12 cellular contexts compared by ENCODE assay signal in the genomic region with DNA sequence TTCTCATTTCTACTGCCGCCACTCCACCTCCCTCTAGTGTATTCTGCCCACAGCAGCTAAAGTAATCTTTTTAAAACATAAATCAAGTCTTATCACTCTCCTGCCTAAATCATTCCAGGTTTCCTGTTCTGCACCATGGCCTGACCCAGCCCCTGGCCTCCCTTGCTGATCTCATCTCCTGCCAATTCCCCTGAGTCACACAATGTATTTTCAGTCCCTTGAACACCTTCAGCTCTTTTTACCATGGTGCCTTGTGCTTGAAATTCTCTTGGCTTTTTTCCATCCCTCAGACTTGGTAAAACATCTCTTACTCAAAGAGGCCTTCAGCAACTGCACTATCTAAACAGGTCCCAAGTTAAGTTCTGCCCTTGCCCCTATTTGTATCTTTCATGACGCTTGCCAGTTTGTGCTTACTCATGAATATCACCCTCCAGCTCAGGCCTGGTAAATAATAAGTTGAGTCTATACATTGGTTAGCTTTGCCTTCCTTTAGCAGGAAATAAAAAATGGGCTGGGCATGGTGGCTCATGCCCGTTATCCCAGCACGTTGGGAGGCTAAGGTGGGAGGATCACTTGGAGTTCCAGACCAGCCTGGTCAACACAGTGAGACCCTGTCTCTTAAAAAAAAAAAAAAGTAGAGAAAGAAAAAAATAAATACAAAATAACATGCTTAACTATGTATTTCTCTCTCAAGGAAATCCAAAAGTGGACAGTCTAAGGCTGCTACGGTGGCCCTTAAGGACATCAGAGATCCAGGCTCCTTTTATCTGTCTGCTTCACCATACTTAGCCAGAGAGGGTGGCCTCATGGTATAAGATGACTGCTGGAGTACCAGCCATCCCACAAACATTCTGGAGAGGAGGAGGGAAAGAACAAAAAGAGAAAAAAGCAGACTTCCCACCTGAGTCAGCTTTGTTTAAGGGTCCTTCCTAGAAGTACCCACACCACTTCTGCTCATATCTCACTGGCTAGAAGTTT.
DNase-seq lines count a peak whose midpoint lies in the region; ATAC-seq and TF ChIP-seq lines count a peak whose summit lies in the region.
"Had no signal": no experiment of that assay in that cellular context is flagged by ENCODE, and none has a peak within 500 bp of the region (broad histone marks: within the 10 kb centered on the region; RNA-seq: fewer than 3 reads in every experiment).

No MANE protein-coding gene starts in this region.

- H3K27me3 ChIP-seq in PC-9 (ENCODE audit: insufficient read depth, low read depth) = no peaks in the 10 kb centered on the region

- POLR2A ChIA-PET in PC-9 (lab: Charles Lee; ENCODE audit: unreplicated experiment) = interaction anchor here (0.7 kb wide), 1 partner anchor 260 kb away, joined by 3 read pairs; no protein-coding TSS in a partner anchor

- peaks cover 6% of the 10 kb centered on the region for H4K20me1 ChIP-seq in PC-9 (ENCODE audit: insufficient read depth)

- peaks cover 18% of the 10 kb centered on the region for H3K4me1 ChIP-seq in PC-9 (replicated peaks; ENCODE audit: insufficient read depth)

- TF ChIP-seq CTCF in AG10803 (conservative IDR thresholded peaks at IDR 0.05; ENCODE audit: low read length) (no peak), PC-9 (conservative IDR thresholded peaks at IDR 0.05) (no peak), epithelial cell of proximal tubule (conservative IDR thresholded peaks at IDR 0.05; ENCODE audit: low read depth, low read length) (no peak)

- CTCF ChIA-PET in PC-9 (lab: Charles Lee) = interaction anchor here (1.1 kb wide), 1 partner anchor 326 kb away, joined by 4 read pairs; no protein-coding TSS in a partner anchor

- intact Hi-C loops in PC-9 (cut with micrococcal nuclease; ENCODE audit: unreplicated experiment) = loop anchor here (1.0 to 5.0 kb wide), 3 partner anchors 37 to 346 kb away; no protein-coding TSS in a partner anchor

- H3K36me3 ChIP-seq in PC-9 (ENCODE audit: low read depth) = peaks cover 53% of the 10 kb centered on the region

- H3K4me2 ChIP-seq in PC-9 = peak overlapping the region; percentile 35

- H3K9me2 ChIP-seq in PC-9 (ENCODE audit: insufficient read depth) = no peaks in the 10 kb centered on the region

- H3F3A ChIP-seq in PC-9 (ENCODE audit: insufficient read depth, low read depth) = peaks cover 35% of the 10 kb centered on the region; the same call in 1 of the 2 replicates

- no peak for ATAC-seq in GM21723 (IDR thresholded peaks at IDR 0.05; ENCODE audit: unreplicated experiment)
- ATAC-seq in GM18498 (IDR thresholded peaks at IDR 0.05; ENCODE audit: unreplicated experiment) = no peak
- ATAC-seq in HG02623 (IDR thresholded peaks at IDR 0.05; ENCODE audit: unreplicated experiment) = no peak

- H2AFZ ChIP-seq in PC-9 = no peak overlapping the region

- H3K4me3 ChIP-seq in AG10803 (ENCODE audit: low read length) = no peak overlapping the region
- no peak overlapping the region for H3K4me3 ChIP-seq in PC-9
- no peak overlapping the region for H3K4me3 ChIP-seq in epithelial cell of proximal tubule (ENCODE audit: low read depth, low read length)

- no peaks in the 10 kb centered on the region for H3K9me3 ChIP-seq in PC-9 (ENCODE audit: insufficient read depth, low read depth)

- no peaks in the 10 kb centered on the region for H3K79me2 ChIP-seq in PC-9 (ENCODE audit: low read depth)

- BruUV-seq in PC-9 (replicated peaks; lab: Mats Ljungman, UMichigan) = no TSS peak

- peak; percentile 63 for DNase-seq in AG10803 (ENCODE audit: low read depth)
- peak; percentile 70 to 81 for DNase-seq in PC-9
- peak; percentile 79 for DNase-seq in epithelial cell of proximal tubule (ENCODE audit: low read depth)
- DNase-seq in mucosa of gallbladder (ENCODE audit: low spot score) = peak; percentile 74
- DNase-seq in NCI-H510A (lab: John Stamatoyannopoulos, UW) = no peak
- DNase-seq: activated CD4-positive, alpha-beta T cell treated with anti-CD3 and anti-CD28 coated beads for 4 hours; aorta; DMS53; NCI-H748 treated with DMSO at 0.1 percent for 48 hours had no signal

- H3K27ac ChIP-seq in PC-9 = peak overlapping the region; percentile 56
